In the genomic region with DNA sequence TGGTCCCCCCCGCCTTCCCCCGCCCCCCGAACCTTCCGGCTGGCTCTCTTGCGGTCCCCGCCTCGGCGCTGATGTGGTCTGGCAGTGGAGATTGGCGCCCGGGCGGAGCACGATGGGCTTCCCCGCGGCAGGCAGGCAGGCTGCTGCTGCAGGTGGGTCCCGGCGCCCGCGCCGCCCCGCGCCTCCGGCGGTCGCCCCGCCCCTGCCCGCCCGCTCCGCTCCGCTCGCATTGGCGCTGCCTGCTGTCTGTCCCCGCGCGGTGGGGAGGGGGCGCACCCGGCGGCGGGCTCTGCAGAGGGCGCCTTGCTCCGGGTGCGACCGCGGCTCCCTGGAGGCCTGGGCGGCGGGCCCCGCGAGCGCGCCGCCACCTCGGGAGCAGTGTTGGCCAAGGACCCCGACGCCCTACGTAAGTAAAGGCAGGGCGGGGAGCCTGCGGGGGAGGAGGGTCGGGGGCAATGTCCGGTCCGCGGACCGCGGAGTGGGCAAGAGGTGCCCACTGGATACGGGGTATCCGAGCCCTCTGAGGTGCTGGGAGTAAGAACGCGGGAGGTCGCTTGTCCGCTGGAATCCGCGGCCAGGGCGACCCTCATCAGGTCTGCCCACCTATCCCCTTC, we compare ENCODE assay signal across 8 cellular contexts.
DNase-seq lines count a peak whose midpoint lies in the region; ATAC-seq, FAIRE-seq and TF ChIP-seq lines count a peak whose summit lies in the region.

A gene with protein sequence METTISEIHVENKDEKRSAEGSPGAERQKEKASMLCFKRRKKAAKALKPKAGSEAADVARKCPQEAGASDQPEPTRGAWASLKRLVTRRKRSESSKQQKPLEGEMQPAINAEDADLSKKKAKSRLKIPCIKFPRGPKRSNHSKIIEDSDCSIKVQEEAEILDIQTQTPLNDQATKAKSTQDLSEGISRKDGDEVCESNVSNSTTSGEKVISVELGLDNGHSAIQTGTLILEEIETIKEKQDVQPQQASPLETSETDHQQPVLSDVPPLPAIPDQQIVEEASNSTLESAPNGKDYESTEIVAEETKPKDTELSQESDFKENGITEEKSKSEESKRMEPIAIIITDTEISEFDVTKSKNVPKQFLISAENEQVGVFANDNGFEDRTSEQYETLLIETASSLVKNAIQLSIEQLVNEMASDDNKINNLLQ (plus strand): TSS at position 292 of the 614 bp plus-strand sequence. CDS start 2,896 bp downstream, outside the sequence.

- no peak for FAIRE-seq in RCC 7860 (lab: Jason Lieb, UNC)

- H3K9ac ChIP-seq in endocrine pancreas (ENCODE audit: control insufficient read depth, insufficient read depth, low read length) (peak within 1 kb of the TSS; percentile 76), mucosa of rectum (ENCODE audit: low read depth in 1 of 2, low read length in 2 of 2) (peak within 1 kb of the TSS; percentile 76 to 77)

- peak within 1 kb of the TSS; percentile 68 to 73 for H3K27ac ChIP-seq in mucosa of rectum (ENCODE audit: low read depth in 2 of 2, low read length in 2 of 2)

- ATAC-seq in GM18505 (IDR thresholded peaks at IDR 0.05; ENCODE audit: unreplicated experiment) (peak; percentile 61), HG02840 (IDR thresholded peaks at IDR 0.05; ENCODE audit: low FRiP score, unreplicated experiment) (peak; percentile 57)

- no peaks in the 10 kb centered on the region for H3K4me1 ChIP-seq in endocrine pancreas (ENCODE audit: control insufficient read depth, insufficient read depth, low read length)
- H3K4me1 ChIP-seq in mucosa of rectum (ENCODE audit: control insufficient read depth in 2 of 2, insufficient read depth in 2 of 2, low read length in 2 of 2) = peaks cover 7 to 8% of the 10 kb centered on the region in 2 donors

- H3K36me3 ChIP-seq in endocrine pancreas (ENCODE audit: control insufficient read depth, insufficient read depth, low read length) (no peaks in the 10 kb centered on the region), mucosa of rectum (ENCODE audit: control insufficient read depth in 2 of 2, insufficient read depth in 2 of 2, low read length in 2 of 2) (peaks cover 0 to 2% of the 10 kb centered on the region in 2 donors)

- no peak for TF ChIP-seq POLR2A in GM18505 (IDR thresholded peaks at IDR 0.05; ENCODE audit: borderline replicate concordance, extremely low read depth, insufficient read depth, insufficient read length)

- no peaks in the 10 kb centered on the region for H3K27me3 ChIP-seq in endocrine pancreas (ENCODE audit: control insufficient read depth, insufficient read depth, low read length)
- H3K27me3 ChIP-seq in mucosa of rectum (ENCODE audit: control insufficient read depth in 2 of 2, insufficient read depth in 2 of 2, low read length in 2 of 2) = no peaks in the 10 kb centered on the region

- DNase-seq in NCI-H345 (lab: John Stamatoyannopoulos, UW) (peak; percentile 89), RCC 7860 (ENCODE audit: low spot score) (no peak)
- peak; percentile 80 for DNase-seq in activated CD8-positive, alpha-beta memory T cell treated with anti-CD3 and anti-CD28 coated beads for 24 hours
- DNase-seq in stimulated activated CD8-positive, alpha-beta memory T cell treated with anti-CD3 and anti-CD28 coated beads, Interleukin-4, amount 100 ng/mL, for 24 hours (ENCODE audit: low read depth) = peak; percentile 57

- H3K9me3 ChIP-seq in endocrine pancreas (ENCODE audit: control insufficient read depth, low read length) = no peaks in the 10 kb centered on the region
- no peaks in the 10 kb centered on the region for H3K9me3 ChIP-seq in mucosa of rectum (ENCODE audit: control insufficient read depth in 2 of 2, low read length in 2 of 2)

- H3K4me3 ChIP-seq in endocrine pancreas (ENCODE audit: control insufficient read depth, insufficient read depth, low read length) (peak within 1 kb of the TSS; percentile 82), mucosa of rectum (ENCODE audit: low read length in 2 of 2) (peak within 1 kb of the TSS; percentile 60 to 83)
